In genomic region chr11:118715245-118715807, GRCh38 we compare ENCODE assay signal across 13 cellular contexts. TPM values are rescaled to one million over a fixed set of nuclear protein-coding genes. Genes with fewer than 3 reads are reported as not detected.
A peak's percentile ranks its signal among the peaks of the same experiment; 100 is the strongest.
DNase-seq lines count a peak whose midpoint lies in the region; ATAC-seq, FAIRE-seq and TF ChIP-seq lines count a peak whose summit lies in the region.
"Had no signal": no experiment of that assay in that cellular context is flagged by ENCODE, and none has a peak within 500 bp of the region (broad histone marks: within the 10 kb centered on the region; RNA-seq: fewer than 3 reads in every experiment).

No MANE protein-coding gene starts in this region.

- DNase-seq in ascending aorta (ENCODE audit: low spot score in 2 of 2) (no peak), mesendoderm (peak; percentile 74), Ammon's horn (ENCODE audit: low spot score) (no peak), NCI-H2029 (lab: John Stamatoyannopoulos, UW) (no peak), NCI-H345 (lab: John Stamatoyannopoulos, UW) (no peak), HTR-8/SVneo (ENCODE audit: insufficient read length, low spot score) (no peak)
- DNase-seq: COR-L47; KBM-7; left colon; stimulated activated CD8-positive, alpha-beta memory T cell treated with anti-CD3 and anti-CD28 coated beads, Interleukin-4, amount 100 ng/mL, for 48 hours; T1000 had no signal

- no peak overlapping the region for H4K8ac ChIP-seq in mesendoderm (ENCODE audit: low read depth, low read length)

- H3K23ac ChIP-seq in mesendoderm (ENCODE audit: low read length), result peak overlapping the region; percentile 32

- H3K4me2 ChIP-seq in BLaER1 (peak overlapping the region; percentile 44), mesendoderm (ENCODE audit: low read length) (no peak overlapping the region)

- H3K27ac ChIP-seq in BLaER1 (peak overlapping the region; percentile 18; the same call in 1 of the 2 replicates), ascending aorta (peak overlapping the region; percentile 15 to 71), mesendoderm (ENCODE audit: low read depth, low read length) (peak overlapping the region; percentile 96)

- no peaks in the 10 kb centered on the region for H4K20me1 ChIP-seq in BLaER1

- no peak overlapping the region for H2BK15ac ChIP-seq in mesendoderm (replicated peaks; ENCODE audit: low read depth)

- TF ChIP-seq CTCF in ascending aorta (IDR thresholded peaks at IDR 0.05), result no peak

- peak overlapping the region; percentile 82 for H4K5ac ChIP-seq in mesendoderm (ENCODE audit: low read length)

- peak overlapping the region; percentile 51; the same call in 1 of the 2 replicates for H3K9ac ChIP-seq in BLaER1
- peak overlapping the region; percentile 51 for H3K9ac ChIP-seq in mesendoderm (ENCODE audit: low read length)

- H3K4me3 ChIP-seq in BLaER1, result no peak overlapping the region
- no peak overlapping the region for H3K4me3 ChIP-seq in ascending aorta
- H3K4me3 ChIP-seq in mesendoderm (ENCODE audit: low read length), result no peak overlapping the region

- peak overlapping the region; percentile 69 for H2AK5ac ChIP-seq in mesendoderm (ENCODE audit: low read length)

- peak; percentile 59 for ATAC-seq in HG02610 (IDR thresholded peaks at IDR 0.05; ENCODE audit: unreplicated experiment)

- H3K4ac ChIP-seq in mesendoderm (ENCODE audit: low read depth, low read length), result peak overlapping the region; percentile 87

- H3K56ac ChIP-seq in mesendoderm (ENCODE audit: low read length), result peak overlapping the region; percentile 95

- H2BK120ac ChIP-seq in mesendoderm (ENCODE audit: low read depth, low read length), result peak overlapping the region; percentile 92

- H3K36me3 ChIP-seq in BLaER1 (no peaks in the 10 kb centered on the region), ascending aorta (no peaks in the 10 kb centered on the region), mesendoderm (ENCODE audit: control insufficient read depth, insufficient read depth, low read length) (no peaks in the 10 kb centered on the region)

- no peak for FAIRE-seq in HTR-8/SVneo (lab: Jason Lieb, UNC)

- no CpG with 5 or more reads among the region's 5 CpGs for WGBS in mesendoderm (ENCODE audit: extremely low coverage, insufficient coverage, low lambda C conversion rate)

- H3K79me2 ChIP-seq in mesendoderm (ENCODE audit: control insufficient read depth, insufficient read depth, low read length), result no peaks in the 10 kb centered on the region

- H3K4me1 ChIP-seq in BLaER1 (peaks cover 17% of the 10 kb centered on the region), ascending aorta (no peaks in the 10 kb centered on the region), mesendoderm (ENCODE audit: control insufficient read depth, low read depth, low read length) (peaks cover 5% of the 10 kb centered on the region)

- intact Hi-C loops in ascending aorta (cut with DNase I), result no loop called here

- peak overlapping the region; percentile 85 for H3K18ac ChIP-seq in mesendoderm (ENCODE audit: low read length)

- no peaks in the 10 kb centered on the region for H3K79me1 ChIP-seq in mesendoderm (ENCODE audit: low read length)

- H3K27me3 ChIP-seq in BLaER1 (no peaks in the 10 kb centered on the region), ascending aorta (no peaks in the 10 kb centered on the region), mesendoderm (ENCODE audit: insufficient read depth, low read length, poor library complexity) (no peaks in the 10 kb centered on the region)

- H2BK5ac ChIP-seq in mesendoderm (ENCODE audit: low read length), result peak overlapping the region; percentile 99

- H3K9me3 ChIP-seq in BLaER1 (no peaks in the 10 kb centered on the region), ascending aorta (no peaks in the 10 kb centered on the region)

RNA-seq across cellular contexts. Expression of gene TREH, which starts 35.9 kb away (rescaled TPM):
- not detected for total RNA-seq in ascending aorta
- not detected for polyA plus RNA-seq in mesendoderm (2013, experiment 1 of 2)
- polyA plus RNA-seq in mesendoderm (2013, experiment 2 of 2), result not detected

Comparison
In these comparisons a context has a peak if more than half of its experiments do, and no peak if none do; other contexts are left out.
1. H3K27ac ChIP-seq: peak in every context shown above with its lines; median percentile 96 in mesendoderm; 43 in ascending aorta; 18 in BLaER1.